ENCODE assay signal across 3 cellular contexts in the genomic region with DNA sequence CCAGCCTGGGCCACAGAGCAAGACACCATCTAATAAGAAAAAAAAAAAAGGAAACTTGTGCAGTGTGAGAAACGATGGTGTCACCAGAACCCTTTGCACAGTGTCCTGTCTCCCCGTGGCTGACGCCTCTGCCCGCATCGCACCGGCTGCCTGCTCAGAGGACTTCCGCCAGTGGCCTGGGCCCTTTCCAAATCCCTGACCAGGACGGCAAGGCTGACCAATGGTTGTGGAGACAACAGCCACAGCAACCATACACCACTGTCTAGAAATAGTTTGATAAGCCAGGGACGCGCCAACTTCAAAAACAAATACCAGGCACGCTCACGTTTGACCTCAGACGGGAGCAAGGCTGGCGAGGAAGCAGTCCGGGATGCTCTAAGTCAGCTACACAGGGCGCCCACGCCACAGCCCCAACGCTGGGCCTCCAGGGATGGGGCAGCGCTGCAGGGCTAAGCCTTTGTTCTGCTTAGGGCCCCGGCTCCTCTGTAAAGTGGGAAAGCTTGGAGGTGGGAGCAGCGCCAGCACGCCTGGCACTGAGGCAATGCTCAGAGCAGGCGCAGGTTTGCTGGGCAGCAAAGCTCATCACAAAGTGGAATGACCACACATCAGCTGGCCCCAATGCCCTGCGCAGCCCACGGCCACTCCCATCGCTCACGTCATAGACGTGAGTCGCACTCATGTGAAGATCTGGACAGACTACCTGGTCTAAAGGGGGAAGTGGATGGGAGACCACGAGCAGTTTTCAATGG.
TF ChIP-seq lines count a peak whose summit lies in the region.

No MANE protein-coding gene starts in this region.

TF ChIP-seq in SK-N-SH treated with all-trans-retinoic acid at 6 μM for 48 hours, 23 proteins besides CTCF, POLR2A, EP300 and RAD21 (continues in another document):
- TF ChIP-seq, protein P1, sequence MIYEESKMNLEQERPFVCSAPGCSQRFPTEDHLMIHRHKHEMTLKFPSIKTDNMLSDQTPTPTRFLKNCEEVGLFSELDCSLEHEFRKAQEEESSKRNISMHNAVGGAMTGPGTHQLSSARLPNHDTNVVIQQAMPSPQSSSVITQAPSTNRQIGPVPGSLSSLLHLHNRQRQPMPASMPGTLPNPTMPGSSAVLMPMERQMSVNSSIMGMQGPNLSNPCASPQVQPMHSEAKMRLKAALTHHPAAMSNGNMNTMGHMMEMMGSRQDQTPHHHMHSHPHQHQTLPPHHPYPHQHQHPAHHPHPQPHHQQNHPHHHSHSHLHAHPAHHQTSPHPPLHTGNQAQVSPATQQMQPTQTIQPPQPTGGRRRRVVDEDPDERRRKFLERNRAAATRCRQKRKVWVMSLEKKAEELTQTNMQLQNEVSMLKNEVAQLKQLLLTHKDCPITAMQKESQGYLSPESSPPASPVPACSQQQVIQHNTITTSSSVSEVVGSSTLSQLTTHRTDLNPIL (CRISPR knock-in tag; IDR thresholded peaks at IDR 0.05; ENCODE audit: low read depth) = no peak
- TF ChIP-seq, protein P2, sequence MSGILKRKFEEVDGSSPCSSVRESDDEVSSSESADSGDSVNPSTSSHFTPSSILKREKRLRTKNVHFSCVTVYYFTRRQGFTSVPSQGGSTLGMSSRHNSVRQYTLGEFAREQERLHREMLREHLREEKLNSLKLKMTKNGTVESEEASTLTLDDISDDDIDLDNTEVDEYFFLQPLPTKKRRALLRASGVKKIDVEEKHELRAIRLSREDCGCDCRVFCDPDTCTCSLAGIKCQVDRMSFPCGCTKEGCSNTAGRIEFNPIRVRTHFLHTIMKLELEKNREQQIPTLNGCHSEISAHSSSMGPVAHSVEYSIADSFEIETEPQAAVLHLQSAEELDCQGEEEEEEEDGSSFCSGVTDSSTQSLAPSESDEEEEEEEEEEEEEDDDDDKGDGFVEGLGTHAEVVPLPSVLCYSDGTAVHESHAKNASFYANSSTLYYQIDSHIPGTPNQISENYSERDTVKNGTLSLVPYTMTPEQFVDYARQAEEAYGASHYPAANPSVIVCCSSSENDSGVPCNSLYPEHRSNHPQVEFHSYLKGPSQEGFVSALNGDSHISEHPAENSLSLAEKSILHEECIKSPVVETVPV (CRISPR knock-in tag; IDR thresholded peaks at IDR 0.05) = no peak
- TF ChIP-seq ZNF8 (CRISPR knock-in tag; IDR thresholded peaks at IDR 0.05) = no peak
- TF ChIP-seq ESRRG (CRISPR knock-in tag; IDR thresholded peaks at IDR 0.05) = no peak
- TF ChIP-seq ZFP30 (CRISPR knock-in tag; IDR thresholded peaks at IDR 0.05) = no peak
- TF ChIP-seq, protein P3, sequence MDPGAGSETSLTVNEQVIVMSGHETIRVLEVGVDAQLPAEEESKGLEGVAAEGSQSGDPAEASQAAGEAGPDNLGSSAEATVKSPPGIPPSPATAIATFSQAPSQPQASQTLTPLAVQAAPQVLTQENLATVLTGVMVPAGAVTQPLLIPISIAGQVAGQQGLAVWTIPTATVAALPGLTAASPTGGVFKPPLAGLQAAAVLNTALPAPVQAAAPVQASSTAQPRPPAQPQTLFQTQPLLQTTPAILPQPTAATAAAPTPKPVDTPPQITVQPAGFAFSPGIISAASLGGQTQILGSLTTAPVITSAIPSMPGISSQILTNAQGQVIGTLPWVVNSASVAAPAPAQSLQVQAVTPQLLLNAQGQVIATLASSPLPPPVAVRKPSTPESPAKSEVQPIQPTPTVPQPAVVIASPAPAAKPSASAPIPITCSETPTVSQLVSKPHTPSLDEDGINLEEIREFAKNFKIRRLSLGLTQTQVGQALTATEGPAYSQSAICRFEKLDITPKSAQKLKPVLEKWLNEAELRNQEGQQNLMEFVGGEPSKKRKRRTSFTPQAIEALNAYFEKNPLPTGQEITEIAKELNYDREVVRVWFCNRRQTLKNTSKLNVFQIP (CRISPR knock-in tag; IDR thresholded peaks at IDR 0.05; ENCODE audit: borderline replicate concordance, low read depth) = no peak
- TF ChIP-seq ARNTL (CRISPR knock-in tag; IDR thresholded peaks at IDR 0.05; ENCODE audit: borderline replicate concordance, low read depth) = no peak
- TF ChIP-seq ISL1 (CRISPR knock-in tag; IDR thresholded peaks at IDR 0.05) = no peak
- no peak for TF ChIP-seq ZFP3 (CRISPR knock-in tag; IDR thresholded peaks at IDR 0.05)
- TF ChIP-seq TCF4 (CRISPR knock-in tag; IDR thresholded peaks at IDR 0.05; ENCODE audit: borderline replicate concordance) = no peak
- no peak for TF ChIP-seq OSR1 (CRISPR knock-in tag; IDR thresholded peaks at IDR 0.05)

TF ChIP-seq in SK-N-SH, 30 proteins besides CTCF, POLR2A, EP300 and RAD21:
- no peak for TF ChIP-seq FOXM1 (IDR thresholded peaks at IDR 0.05; ENCODE audit: low read depth)
- no peak for TF ChIP-seq EZH2phosphoT487 (IDR thresholded peaks at IDR 0.05; ENCODE audit: borderline replicate concordance, low read depth)
- no peak for TF ChIP-seq RXRA (IDR thresholded peaks at IDR 0.05; ENCODE audit: borderline replicate concordance, low read depth)
- TF ChIP-seq ELF1 (IDR thresholded peaks at IDR 0.05) = no peak
- no peak for TF ChIP-seq YY1 (IDR thresholded peaks at IDR 0.05; ENCODE audit: low read depth)
- TF ChIP-seq TCF12 (IDR thresholded peaks at IDR 0.05) = no peak
- no peak for TF ChIP-seq NFIC (IDR thresholded peaks at IDR 0.05; ENCODE audit: borderline replicate concordance)
- no peak for TF ChIP-seq MXI1 (IDR thresholded peaks at IDR 0.05; ENCODE audit: low read depth, low read length)
- no peak for TF ChIP-seq CHD2 (IDR thresholded peaks at IDR 0.05; ENCODE audit: low read length, partially characterized antibody)
- TF ChIP-seq, protein P4, sequence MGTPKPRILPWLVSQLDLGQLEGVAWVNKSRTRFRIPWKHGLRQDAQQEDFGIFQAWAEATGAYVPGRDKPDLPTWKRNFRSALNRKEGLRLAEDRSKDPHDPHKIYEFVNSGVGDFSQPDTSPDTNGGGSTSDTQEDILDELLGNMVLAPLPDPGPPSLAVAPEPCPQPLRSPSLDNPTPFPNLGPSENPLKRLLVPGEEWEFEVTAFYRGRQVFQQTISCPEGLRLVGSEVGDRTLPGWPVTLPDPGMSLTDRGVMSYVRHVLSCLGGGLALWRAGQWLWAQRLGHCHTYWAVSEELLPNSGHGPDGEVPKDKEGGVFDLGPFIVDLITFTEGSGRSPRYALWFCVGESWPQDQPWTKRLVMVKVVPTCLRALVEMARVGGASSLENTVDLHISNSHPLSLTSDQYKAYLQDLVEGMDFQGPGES (IDR thresholded peaks at IDR 0.05; ENCODE audit: low read depth, low read length) = no peak
- TF ChIP-seq MEF2A (IDR thresholded peaks at IDR 0.05; ENCODE audit: borderline replicate concordance, low read depth) = no peak
- no peak for TF ChIP-seq JUND (IDR thresholded peaks at IDR 0.05)
TF ChIP-seq in SK-N-SH: peak in this region for 0.

TF ChIP-seq in IMR-90, 13 proteins besides CTCF, POLR2A, EP300 and RAD21:
- no peak for TF ChIP-seq SMC3 (IDR thresholded peaks at IDR 0.05; ENCODE audit: low read depth, low read length)
- TF ChIP-seq, protein P5, sequence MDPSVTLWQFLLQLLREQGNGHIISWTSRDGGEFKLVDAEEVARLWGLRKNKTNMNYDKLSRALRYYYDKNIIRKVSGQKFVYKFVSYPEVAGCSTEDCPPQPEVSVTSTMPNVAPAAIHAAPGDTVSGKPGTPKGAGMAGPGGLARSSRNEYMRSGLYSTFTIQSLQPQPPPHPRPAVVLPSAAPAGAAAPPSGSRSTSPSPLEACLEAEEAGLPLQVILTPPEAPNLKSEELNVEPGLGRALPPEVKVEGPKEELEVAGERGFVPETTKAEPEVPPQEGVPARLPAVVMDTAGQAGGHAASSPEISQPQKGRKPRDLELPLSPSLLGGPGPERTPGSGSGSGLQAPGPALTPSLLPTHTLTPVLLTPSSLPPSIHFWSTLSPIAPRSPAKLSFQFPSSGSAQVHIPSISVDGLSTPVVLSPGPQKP (IDR thresholded peaks at IDR 0.05; ENCODE audit: borderline replicate concordance, low read depth, low read length) = no peak
- no peak for TF ChIP-seq CEBPB (IDR thresholded peaks at IDR 0.05; ENCODE audit: low read depth, low read length)
- TF ChIP-seq RFX5 (IDR thresholded peaks at IDR 0.05; ENCODE audit: low read depth, low read length) = no peak
- TF ChIP-seq MAZ (IDR thresholded peaks at IDR 0.05; ENCODE audit: borderline replicate concordance, low read depth, low read length) = no peak
- TF ChIP-seq MAFK (IDR thresholded peaks at IDR 0.05; ENCODE audit: low read depth, low read length) = no peak
- TF ChIP-seq NFE2L2 (IDR thresholded peaks at IDR 0.05; ENCODE audit: low read depth, low read length) = no peak
- TF ChIP-seq, protein P6, sequence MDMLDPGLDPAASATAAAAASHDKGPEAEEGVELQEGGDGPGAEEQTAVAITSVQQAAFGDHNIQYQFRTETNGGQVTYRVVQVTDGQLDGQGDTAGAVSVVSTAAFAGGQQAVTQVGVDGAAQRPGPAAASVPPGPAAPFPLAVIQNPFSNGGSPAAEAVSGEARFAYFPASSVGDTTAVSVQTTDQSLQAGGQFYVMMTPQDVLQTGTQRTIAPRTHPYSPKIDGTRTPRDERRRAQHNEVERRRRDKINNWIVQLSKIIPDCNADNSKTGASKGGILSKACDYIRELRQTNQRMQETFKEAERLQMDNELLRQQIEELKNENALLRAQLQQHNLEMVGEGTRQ (IDR thresholded peaks at IDR 0.05; ENCODE audit: low read depth, low read length) = no peak
- no peak for TF ChIP-seq BHLHE40 (IDR thresholded peaks at IDR 0.05; ENCODE audit: low read depth, low read length)
- no peak for TF ChIP-seq FOS (IDR thresholded peaks at IDR 0.05; ENCODE audit: low read depth, low read length)
- TF ChIP-seq CHD1 (IDR thresholded peaks at IDR 0.05; ENCODE audit: low read depth, low read length) = no peak
- no peak for TF ChIP-seq RCOR1 (IDR thresholded peaks at IDR 0.05; ENCODE audit: insufficient replicate concordance, low read length)
- no peak for TF ChIP-seq MXI1 (IDR thresholded peaks at IDR 0.05; ENCODE audit: borderline replicate concordance, low read depth, low read length)
